Comparison of ENCODE assay signal across 8 cellular contexts in the genomic region with DNA sequence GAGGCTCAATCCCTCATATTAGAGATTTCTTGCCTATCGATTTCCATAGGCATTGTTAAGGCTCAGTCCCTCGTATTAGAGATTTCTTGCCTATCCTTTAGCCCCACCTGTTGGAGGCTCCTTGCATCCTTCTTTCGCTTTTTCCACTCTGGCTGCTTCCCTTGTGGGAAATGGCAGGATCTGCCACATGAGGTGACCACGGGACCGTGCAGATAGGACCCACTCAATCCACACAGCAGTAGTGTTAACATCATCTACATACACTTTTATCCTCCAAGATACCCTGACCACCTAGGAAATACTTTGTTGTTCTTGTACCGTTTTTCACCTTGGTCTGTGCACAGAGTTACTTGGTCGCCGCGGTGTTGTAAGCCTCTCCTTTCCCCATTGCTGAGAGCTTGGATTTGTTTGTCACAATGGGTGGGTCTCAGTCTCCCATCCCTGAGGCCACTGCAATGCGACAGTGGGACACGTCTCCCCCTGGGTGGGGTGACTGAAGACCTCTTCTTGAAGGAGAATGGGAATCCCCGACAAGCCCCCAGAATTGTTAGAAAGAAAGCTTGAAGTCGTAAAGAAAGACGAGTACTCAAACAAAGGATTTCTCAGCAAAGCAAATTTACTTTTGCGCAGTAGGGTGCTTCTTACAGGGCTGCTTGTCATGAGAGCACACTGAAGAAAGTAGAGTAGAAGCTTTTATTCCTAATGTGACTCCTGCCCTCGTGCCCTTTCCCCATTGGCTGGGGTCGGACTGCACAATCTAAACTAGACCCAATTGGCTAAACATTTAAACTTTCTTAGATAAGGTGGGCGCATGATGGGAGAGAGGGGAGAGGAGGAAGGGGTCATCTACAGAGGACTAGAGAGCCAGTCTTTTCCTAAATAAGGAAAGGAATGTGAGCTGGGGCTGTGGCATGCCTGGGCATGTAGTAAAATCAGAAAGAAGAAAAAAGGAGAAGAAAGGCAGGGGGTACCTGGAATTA. TPM values are rescaled to one million over a fixed set of nuclear protein-coding genes. Genes with fewer than 3 reads are reported as not detected.
DNase-seq lines count a peak whose midpoint lies in the region; ATAC-seq and TF ChIP-seq lines count a peak whose summit lies in the region.

No MANE protein-coding gene starts in this region.

- intact Hi-C loops in gastrocnemius medialis (cut with DNase I; ENCODE audit: low total_unique reads), result no loop called here
- intact Hi-C loops in activated T-helper 2 cell treated with anti-CD3 and anti-CD28 coated beads, Interferon-gamma antibody, Interleukin-2, Interleukin-4, amounts not matched to agents 10 μg/mL and 5 μg/mL and 100 μg/mL, durations not matched to agents 14 hours and 24 hours and 36 hours (cut with micrococcal nuclease), result loop anchor here (1.0 kb wide), 1 partner anchor 232 kb away; no protein-coding TSS in a partner anchor

- no peaks in the 10 kb centered on the region; the same call in 1 of the 2 replicates for H3K36me3 ChIP-seq in GM06990 (ENCODE audit: control insufficient read depth, insufficient read depth, low read length)
- peaks cover 0 to 8% of the 10 kb centered on the region in 2 donors for H3K36me3 ChIP-seq in gastrocnemius medialis

- POLR2A ChIA-PET in RWPE1 (lab: Yijun Ruan, JAX; ENCODE audit: low non-redundant PET), result no interaction called here

- no peaks in the 10 kb centered on the region for H3K4me1 ChIP-seq in gastrocnemius medialis

- no peak overlapping the region for H3K4me3 Mint-ChIP-seq in activated T-helper 2 cell treated with anti-CD3 and anti-CD28 coated beads, Interferon-gamma antibody, Interleukin-2, Interleukin-4, amounts not matched to agents 10 μg/mL and 5 μg/mL and 100 μg/mL, durations not matched to agents 14 hours and 24 hours and 36 hours (ENCODE audit: low read depth)
- H3K4me3 Mint-ChIP-seq in activated T-cell treated with anti-CD3 and anti-CD28 coated beads, Interleukin-2, amount 50 U/mL, for 4 hours, result no peak overlapping the region

- no peak overlapping the region for H3K27ac Mint-ChIP-seq in activated T-helper 2 cell treated with anti-CD3 and anti-CD28 coated beads, Interferon-gamma antibody, Interleukin-2, Interleukin-4, amounts not matched to agents 10 μg/mL and 5 μg/mL and 100 μg/mL, durations not matched to agents 14 hours and 24 hours and 36 hours

- no peaks in the 10 kb centered on the region for H3K36me3 Mint-ChIP-seq in activated T-helper 2 cell treated with anti-CD3 and anti-CD28 coated beads, Interferon-gamma antibody, Interleukin-2, Interleukin-4, amounts not matched to agents 10 μg/mL and 5 μg/mL and 100 μg/mL, durations not matched to agents 14 hours and 24 hours and 36 hours (ENCODE audit: low read depth)
- peaks cover 6% of the 10 kb centered on the region for H3K36me3 Mint-ChIP-seq in activated T-cell treated with anti-CD3 and anti-CD28 coated beads, Interleukin-2, amount 50 U/mL, for 4 hours (ENCODE audit: insufficient read depth)

- H3K27ac ChIP-seq in 22Rv1 (no peak overlapping the region), RWPE1 (no peak overlapping the region), gastrocnemius medialis (no peak overlapping the region)

- no peaks in the 10 kb centered on the region for H3K9me3 ChIP-seq in gastrocnemius medialis

- no peak overlapping the region for H3K4me3 ChIP-seq in GM06990 (replicated peaks; ENCODE audit: low read depth, low read length)
- no peak overlapping the region for H3K4me3 ChIP-seq in gastrocnemius medialis

- no peak for TF ChIP-seq POLR2A in gastrocnemius medialis (IDR thresholded peaks at IDR 0.05)

- H3K27me3 ChIP-seq in GM06990 (replicated peaks; ENCODE audit: control insufficient read depth, insufficient read depth, low read length) (no peaks in the 10 kb centered on the region), gastrocnemius medialis (no peaks in the 10 kb centered on the region)

- TF ChIP-seq CTCF in 22Rv1 (IDR thresholded peaks at IDR 0.05) (peak; percentile 39), GM06990 (IDR thresholded peaks at IDR 0.05; ENCODE audit: insufficient read depth, low read length, poor library complexity, severe bottlenecking) (peak; percentile 17), RWPE1 (conservative IDR thresholded peaks at IDR 0.05; ENCODE audit: low read depth) (peak; percentile 29), gastrocnemius medialis (IDR thresholded peaks at IDR 0.05 in 4 of 5, conservative IDR thresholded peaks at IDR 0.05 in 1 of 5) (peak in 4 of 5 experiments; percentile 27 to 62 (median 51))

- no peaks in the 10 kb centered on the region for H3K27me3 Mint-ChIP-seq in activated T-helper 2 cell treated with anti-CD3 and anti-CD28 coated beads, Interferon-gamma antibody, Interleukin-2, Interleukin-4, amounts not matched to agents 10 μg/mL and 5 μg/mL and 100 μg/mL, durations not matched to agents 14 hours and 24 hours and 36 hours (ENCODE audit: low read depth)
- H3K27me3 Mint-ChIP-seq in activated T-cell treated with anti-CD3 and anti-CD28 coated beads, Interleukin-2, amount 50 U/mL, for 4 hours (ENCODE audit: low read depth), result no peaks in the 10 kb centered on the region

- CTCF ChIA-PET in RWPE1 (lab: Yijun Ruan, JAX), result no interaction called here

- in situ Hi-C loops in gastrocnemius medialis (cut with MboI; ENCODE audit: low sequenced_read_pairs in 4 of 4), result loop anchor here (10.0 to 25.0 kb wide), 2 partner anchors 231 to 239 kb away; no protein-coding TSS in a partner anchor

- no peaks in the 10 kb centered on the region for H3K9me3 Mint-ChIP-seq in activated T-helper 2 cell treated with anti-CD3 and anti-CD28 coated beads, Interferon-gamma antibody, Interleukin-2, Interleukin-4, amounts not matched to agents 10 μg/mL and 5 μg/mL and 100 μg/mL, durations not matched to agents 14 hours and 24 hours and 36 hours
- H3K9me3 Mint-ChIP-seq in activated T-cell treated with anti-CD3 and anti-CD28 coated beads, Interleukin-2, amount 50 U/mL, for 4 hours, result no peaks in the 10 kb centered on the region

- DNase-seq in GM06990 (ENCODE audit: extremely low read depth, insufficient read length) (no peak), RWPE1 (ENCODE audit: low spot score) (no peak), foreskin melanocyte (peak; percentile 5), gastrocnemius medialis (no peak), NCI-H2029 treated with DMSO at 0.1 percent for 48 hours (lab: John Stamatoyannopoulos, UW) (no peak)
- DNase-seq in activated T-helper 2 cell treated with anti-CD3 and anti-CD28 coated beads, Interferon-gamma antibody, Interleukin-2, Interleukin-4, amounts not matched to agents 10 μg/mL and 5 μg/mL and 100 μg/mL, durations not matched to agents 14 hours and 24 hours and 36 hours (ENCODE audit: low spot score), result no peak
- no peak for DNase-seq in activated T-cell treated with anti-CD3 and anti-CD28 coated beads, Interleukin-2, amount 50 U/mL, for 4 hours

- no peaks in the 10 kb centered on the region for H3K4me1 Mint-ChIP-seq in activated T-helper 2 cell treated with anti-CD3 and anti-CD28 coated beads, Interferon-gamma antibody, Interleukin-2, Interleukin-4, amounts not matched to agents 10 μg/mL and 5 μg/mL and 100 μg/mL, durations not matched to agents 14 hours and 24 hours and 36 hours (ENCODE audit: low read depth)
- H3K4me1 Mint-ChIP-seq in activated T-cell treated with anti-CD3 and anti-CD28 coated beads, Interleukin-2, amount 50 U/mL, for 4 hours (ENCODE audit: low read depth), result no peaks in the 10 kb centered on the region

- ATAC-seq in gastrocnemius medialis, result no peak
- ATAC-seq in activated T-cell treated with anti-CD3 and anti-CD28 coated beads, Interleukin-2, amount 50 U/mL, for 4 hours, result no peak

RNA-seq across cellular contexts. Expression of a gene that starts 19.8 kb away (rescaled TPM):
- total RNA-seq in gastrocnemius medialis, result 10 to 100 TPM in 3 of 4 donors, 1 to 10 TPM in 1; 4.9 to 15.2 (median 13.0) TPM
- 8.3 and 10.4 TPM in 2 replicates for total RNA-seq in activated T-helper 2 cell treated with anti-CD3 and anti-CD28 coated beads, Interferon-gamma antibody, Interleukin-2, Interleukin-4, amounts not matched to agents 10 μg/mL and 5 μg/mL and 100 μg/mL, durations not matched to agents 14 hours and 24 hours and 36 hours
- 1 to 10 TPM; 6.4 to 8.8 (median 7.0) TPM for total RNA-seq in activated T-cell treated with anti-CD3 and anti-CD28 coated beads, Interleukin-2, amount 50 U/mL, for 4 hours

RNA-seq across cellular contexts. Expression of a gene that starts 29.0 kb away (rescaled TPM):
- total RNA-seq in gastrocnemius medialis, result 100 to 1,000 TPM in 1 of 4 donors, 10 to 100 TPM in 3; 72.5 to 105 (median 83.8) TPM
- total RNA-seq in activated T-helper 2 cell treated with anti-CD3 and anti-CD28 coated beads, Interferon-gamma antibody, Interleukin-2, Interleukin-4, amounts not matched to agents 10 μg/mL and 5 μg/mL and 100 μg/mL, durations not matched to agents 14 hours and 24 hours and 36 hours, result 36.4 and 42.0 TPM in 2 replicates
- total RNA-seq in activated T-cell treated with anti-CD3 and anti-CD28 coated beads, Interleukin-2, amount 50 U/mL, for 4 hours, result 10 to 100 TPM; 54.4 to 56.8 (median 55.4) TPM

RNA-seq across cellular contexts. Expression of a gene that starts 29.5 kb away (rescaled TPM):
- total RNA-seq in gastrocnemius medialis, result under 1 TPM in 1 of 4 donors, not detected in 3; 0.22 TPM
- not detected in 2 replicates for total RNA-seq in activated T-helper 2 cell treated with anti-CD3 and anti-CD28 coated beads, Interferon-gamma antibody, Interleukin-2, Interleukin-4, amounts not matched to agents 10 μg/mL and 5 μg/mL and 100 μg/mL, durations not matched to agents 14 hours and 24 hours and 36 hours
- total RNA-seq in activated T-cell treated with anti-CD3 and anti-CD28 coated beads, Interleukin-2, amount 50 U/mL, for 4 hours, result not detected
